Comparison of ENCODE assay signal across 9 cellular contexts in the genomic region with DNA sequence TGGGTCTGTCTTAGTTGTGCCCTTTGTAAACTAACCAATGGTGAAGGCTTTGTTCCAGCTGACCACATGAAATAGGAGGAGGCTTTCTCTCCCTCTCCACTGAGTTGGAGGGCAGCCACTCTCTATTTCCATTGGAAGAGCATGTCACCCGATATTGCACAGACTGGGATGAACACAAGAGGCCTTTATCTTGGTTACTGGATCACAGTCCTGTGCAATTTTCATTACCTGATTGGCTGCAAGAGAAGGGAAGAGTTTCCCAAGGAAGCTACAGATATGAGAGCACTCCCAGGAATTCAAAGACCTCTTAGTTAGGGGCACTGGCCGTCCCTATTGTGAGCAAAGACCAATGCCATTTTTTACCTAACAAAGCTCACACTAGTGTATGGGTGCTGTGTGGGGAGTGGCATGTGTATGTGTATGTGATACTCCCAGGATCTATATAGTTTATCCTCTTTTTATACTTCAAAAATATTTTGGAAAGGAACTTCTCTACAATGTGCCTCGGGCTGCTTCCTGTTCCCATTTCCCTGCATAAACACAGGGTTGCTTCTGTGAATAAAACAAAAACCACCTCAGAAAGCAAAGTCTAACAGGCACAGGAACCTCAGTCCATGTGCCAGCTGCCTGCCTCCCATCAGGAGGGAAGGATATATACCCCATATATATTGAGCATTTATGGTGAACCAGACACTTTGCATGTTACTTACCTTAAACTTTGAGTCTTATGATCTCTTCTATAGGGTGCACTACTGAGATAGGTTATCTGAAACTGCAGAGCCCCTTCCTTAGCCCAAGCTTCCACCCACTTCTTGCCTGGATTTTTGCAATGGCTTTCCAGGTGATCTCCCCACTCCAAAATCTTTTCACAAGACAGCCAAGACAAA.
A peak's percentile ranks its signal among the peaks of the same experiment; 100 is the strongest.
DNase-seq lines count a peak whose midpoint lies in the region; TF ChIP-seq lines count a peak whose summit lies in the region.
"Had no signal": no experiment of that assay in that cellular context is flagged by ENCODE, and none has a peak within 500 bp of the region (broad histone marks: within the 10 kb centered on the region; RNA-seq: fewer than 3 reads in every experiment).

No MANE protein-coding gene starts in this region.

- H4K12ac ChIP-seq in trophoblast cell (ENCODE audit: low read depth, low read length) = peak overlapping the region; percentile 12

- peak; percentile 97 for DNase-seq in H4 (ENCODE audit: low spot score)
- DNase-seq in NCI-H526 (lab: John Stamatoyannopoulos, UW) = peak; percentile 97 to 99
- no peak for DNase-seq in endothelial cell (ENCODE audit: low spot score)
- peak in 1 of 2 donors; percentile 57 for DNase-seq in trophoblast cell
- no peak for DNase-seq in cerebellum (ENCODE audit: low spot score)
- DNase-seq in activated CD8-positive, alpha-beta memory T cell treated with anti-CD3 and anti-CD28 coated beads, Interleukin-2, amount 50 U/mL, for 48 hours = no peak
- DNase-seq in stomach = no peak
- no peak for DNase-seq in SHP77 treated with DMSO at 0.1 percent for 48 hours (lab: John Stamatoyannopoulos, UW)

- intact Hi-C loops in stomach (cut with DNase I; ENCODE audit: low total_unique reads) = no loop called here

- peak overlapping the region; percentile 88 for H2BK12ac ChIP-seq in trophoblast cell (ENCODE audit: low read length)

- H3K4ac ChIP-seq in trophoblast cell (ENCODE audit: low read depth, low read length) = peak overlapping the region; percentile 43

- peaks cover 56% of the 10 kb centered on the region for H3K4me1 Mint-ChIP-seq in endothelial cell (ENCODE audit: unreplicated experiment)

- H3K18ac ChIP-seq in trophoblast cell (ENCODE audit: low read length) = no peak overlapping the region

- no peaks in the 10 kb centered on the region for H3K27me3 ChIP-seq in trophoblast cell (ENCODE audit: insufficient read depth, low read length)
- no peaks in the 10 kb centered on the region for H3K27me3 ChIP-seq in stomach

- H3K27ac Mint-ChIP-seq in endothelial cell (ENCODE audit: unreplicated experiment) = peak overlapping the region; percentile 72

- no peak overlapping the region for H3K4me3 ChIP-seq in trophoblast cell (ENCODE audit: low read depth, low read length)
- H3K4me3 ChIP-seq in stomach = no peak overlapping the region

- H3K4me1 ChIP-seq in trophoblast cell (ENCODE audit: control insufficient read depth in 1 of 2, insufficient read depth in 2 of 2, low read length in 2 of 2) = peaks cover 21 to 25% of the 10 kb centered on the region in 2 experiments
- H3K4me1 ChIP-seq in stomach = peaks cover 7 to 26% (median 9%) of the 10 kb centered on the region in 4 donors

- H3K36me3 ChIP-seq in trophoblast cell (ENCODE audit: control insufficient read depth in 1 of 2, insufficient read depth in 2 of 2, low read length in 2 of 2) = no peaks in the 10 kb centered on the region
- H3K36me3 ChIP-seq in stomach = no peaks in the 10 kb centered on the region

- no peaks in the 10 kb centered on the region for H3K9me3 Mint-ChIP-seq in endothelial cell (ENCODE audit: unreplicated experiment)

- peaks cover 3% of the 10 kb centered on the region for H3K27me3 Mint-ChIP-seq in endothelial cell (ENCODE audit: unreplicated experiment)

- no peak overlapping the region for H3K23ac ChIP-seq in trophoblast cell (ENCODE audit: low read length)

- H2BK5ac ChIP-seq in trophoblast cell (ENCODE audit: low read depth, low read length, poor library complexity) = peak overlapping the region; percentile 91

- peak overlapping the region; percentile 79 for H3K14ac ChIP-seq in trophoblast cell (ENCODE audit: low read length)

- peak overlapping the region; percentile 95 for H4K91ac ChIP-seq in trophoblast cell (ENCODE audit: low read depth, low read length)

- H2AK5ac ChIP-seq in trophoblast cell (ENCODE audit: low read length) = no peak overlapping the region

- peak overlapping the region; percentile 84 for H2BK120ac ChIP-seq in trophoblast cell (ENCODE audit: insufficient read depth, low read length, poor library complexity)

- no peak overlapping the region for H3K4me3 Mint-ChIP-seq in endothelial cell (ENCODE audit: unreplicated experiment)

- TF ChIP-seq CTCF in endothelial cell (IDR thresholded peaks at IDR 0.05; ENCODE audit: unreplicated experiment) (no peak), stomach (IDR thresholded peaks at IDR 0.05) (no peak)

- WGBS in trophoblast cell (ENCODE audit: extremely low coverage, insufficient coverage, insufficient read length) = no CpG with 5 or more reads among the region's 3 CpGs
- whole genome bisulfite sequencing in stomach, 5 donors = 43 to 65% (median 49%) methylated on average over 3 of the region's 3 CpGs

- peak overlapping the region; percentile 86 for H3K27ac ChIP-seq in trophoblast cell (ENCODE audit: low read depth, low read length)
- no peak overlapping the region for H3K27ac ChIP-seq in stomach
- H3K27ac ChIP-seq: RWPE1 had no signal

- no peak overlapping the region for H2AFZ ChIP-seq in trophoblast cell (ENCODE audit: insufficient read depth, low read length, poor library complexity)

- peak overlapping the region; percentile 22 for H4K8ac ChIP-seq in trophoblast cell (ENCODE audit: low read depth, low read length)

- no peak for TF ChIP-seq POLR2A in stomach (IDR thresholded peaks at IDR 0.05)

- no peak for TF ChIP-seq EP300 in stomach (IDR thresholded peaks at IDR 0.05)

- H3K36me3 Mint-ChIP-seq in endothelial cell (ENCODE audit: low read depth, unreplicated experiment) = no peaks in the 10 kb centered on the region

- no peak overlapping the region for H3K9ac ChIP-seq in trophoblast cell (ENCODE audit: low read length)

- H3K79me1 ChIP-seq in trophoblast cell (ENCODE audit: low read length) = peaks cover 25% of the 10 kb centered on the region

- no peaks in the 10 kb centered on the region for H3K79me2 ChIP-seq in trophoblast cell (ENCODE audit: control insufficient read depth, insufficient read depth, low read length, poor library complexity)

- no peaks in the 10 kb centered on the region for H3K9me3 ChIP-seq in trophoblast cell (ENCODE audit: insufficient read depth, low read depth, low read length)
- H3K9me3 ChIP-seq in stomach = no peaks in the 10 kb centered on the region

- no peak overlapping the region for H3K4me2 ChIP-seq in trophoblast cell (ENCODE audit: low read length)

Comparison
In these comparisons a context has a peak if more than half of its experiments do, and no peak if none do; other contexts are left out.
1. DNase-seq: peak in H4 (single experiment) and NCI-H526 (2 of 2); none in endothelial cell (single experiment), cerebellum (single experiment), activated CD8-positive, alpha-beta memory T cell treated with anti-CD3 and anti-CD28 coated beads, Interleukin-2, amount 50 U/mL, for 48 hours (single experiment), stomach (single experiment) and SHP77 treated with DMSO at 0.1 percent for 48 hours (single experiment).